In genomic region chr12:57218030-57218853, GRCh38 we compare ENCODE assay signal across 16 cellular contexts. TPM values are rescaled to one million over a fixed set of nuclear protein-coding genes. Genes with fewer than 3 reads are reported as not detected.
DNase-seq lines count a peak whose midpoint lies in the region; ATAC-seq, FAIRE-seq and TF ChIP-seq lines count a peak whose summit lies in the region.
"Had no signal": no experiment of that assay in that cellular context is flagged by ENCODE, and none has a peak within 500 bp of the region (broad histone marks: within the 10 kb centered on the region; RNA-seq: fewer than 3 reads in every experiment).

No MANE protein-coding gene starts in this region.

- H3K36me3 Mint-ChIP-seq in activated naive CD8-positive, alpha-beta T cell, result peaks cover 3% of the 10 kb centered on the region
- H3K36me3 Mint-ChIP-seq in activated naive CD8-positive, alpha-beta T cell treated with anti-CD3 and anti-CD28 coated beads for 36 hours, result no peaks in the 10 kb centered on the region

- ATAC-seq in HG03571 (IDR thresholded peaks at IDR 0.05; ENCODE audit: unreplicated experiment) (no peak), HG03135 (IDR thresholded peaks at IDR 0.05; ENCODE audit: unreplicated experiment) (no peak)
- ATAC-seq: stimulated activated naive CD8-positive, alpha-beta T cell treated with anti-CD3 and anti-CD28 coated beads, Interleukin-15, amount 100 ng/mL, for 72 hours had no signal

- peaks cover 49% of the 10 kb centered on the region for H3K4me1 Mint-ChIP-seq in activated naive CD8-positive, alpha-beta T cell (ENCODE audit: low read depth)
- H3K4me1 Mint-ChIP-seq in activated naive CD8-positive, alpha-beta T cell treated with anti-CD3 and anti-CD28 coated beads for 36 hours, result peaks cover 36% of the 10 kb centered on the region

- no peak for TF ChIP-seq CTCF in foreskin fibroblast (IDR thresholded peaks at IDR 0.05; ENCODE audit: low read depth, low read length)

- peak; percentile 40 for FAIRE-seq in urothelium cell line (lab: Jason Lieb, UNC)
- FAIRE-seq: HepG2 had no signal

- DNase-seq in activated naive CD8-positive, alpha-beta T cell treated with anti-CD3 and anti-CD28 coated beads for 36 hours, result no peak
- DNase-seq in RKO (ENCODE audit: low spot score), result peak; percentile 62
- DNase-seq in foreskin fibroblast, result peak; percentile 40 to 80
- DNase-seq in urothelium cell line (ENCODE audit: low spot score), result no peak
- no peak for DNase-seq in NK-92 (lab: John Stamatoyannopoulos, UW; ENCODE audit: unreplicated experiment)
- DNase-seq: activated CD4-positive, alpha-beta T cell treated with anti-CD3 and anti-CD28 coated beads for 48 hours; activated gamma-delta T cell; AML-193; stimulated activated CD4-positive, alpha-beta T cell treated with anti-CD3 and anti-CD28 coated beads, Interleukin-4, amount 100 ng/mL, for 1 hour; stimulated activated naive CD8-positive, alpha-beta T cell treated with anti-CD3 and anti-CD28 coated beads, Interleukin-15, amount 100 ng/mL, for 72 hours had no signal

- peaks cover 60% of the 10 kb centered on the region for H3K27me3 Mint-ChIP-seq in activated naive CD8-positive, alpha-beta T cell
- peaks cover 90% of the 10 kb centered on the region for H3K27me3 Mint-ChIP-seq in activated naive CD8-positive, alpha-beta T cell treated with anti-CD3 and anti-CD28 coated beads for 36 hours

- no peaks in the 10 kb centered on the region for H3K9me3 Mint-ChIP-seq in activated naive CD8-positive, alpha-beta T cell (ENCODE audit: low read depth)
- no peaks in the 10 kb centered on the region for H3K9me3 Mint-ChIP-seq in activated naive CD8-positive, alpha-beta T cell treated with anti-CD3 and anti-CD28 coated beads for 36 hours
- H3K9me3 Mint-ChIP-seq: stimulated activated naive CD8-positive, alpha-beta T cell treated with anti-CD3 and anti-CD28 coated beads, Interleukin-15, amount 100 ng/mL, for 72 hours had no signal

- no peak overlapping the region for H3K27ac Mint-ChIP-seq in activated naive CD8-positive, alpha-beta T cell
- no peak overlapping the region for H3K27ac Mint-ChIP-seq in activated naive CD8-positive, alpha-beta T cell treated with anti-CD3 and anti-CD28 coated beads for 36 hours
- H3K27ac Mint-ChIP-seq: stimulated activated naive CD8-positive, alpha-beta T cell treated with anti-CD3 and anti-CD28 coated beads, Interleukin-15, amount 100 ng/mL, for 72 hours had no signal

- peak overlapping the region; percentile 78 for H3K4me3 Mint-ChIP-seq in activated naive CD8-positive, alpha-beta T cell
- no peak overlapping the region for H3K4me3 Mint-ChIP-seq in activated naive CD8-positive, alpha-beta T cell treated with anti-CD3 and anti-CD28 coated beads for 36 hours

- no peak overlapping the region for H3K4me3 ChIP-seq in foreskin fibroblast (ENCODE audit: low read depth in 1 of 2, low read length in 2 of 2)
- H3K4me3 ChIP-seq: cardiac muscle cell, SJSA1 had no signal

RNA-seq across cellular contexts. Expression of gene NXPH4, which starts 1.6 kb away (rescaled TPM):
- under 1 TPM; 0.19 to 0.26 TPM for total RNA-seq in activated naive CD8-positive, alpha-beta T cell treated with anti-CD3 and anti-CD28 coated beads for 36 hours
- total RNA-seq: HepG2 had no signal

RNA-seq across cellular contexts. Expression of gene SHMT2, which starts 11.3 kb away (rescaled TPM):
- total RNA-seq in activated naive CD8-positive, alpha-beta T cell treated with anti-CD3 and anti-CD28 coated beads for 36 hours, result 100 to 1,000 TPM; 517 to 532 TPM

RNA-seq across cellular contexts. Expression of gene STAC3, which starts 32.7 kb away (rescaled TPM):
- 1 to 10 TPM; 2.0 to 2.6 TPM for total RNA-seq in activated naive CD8-positive, alpha-beta T cell treated with anti-CD3 and anti-CD28 coated beads for 36 hours

Comparison
In these comparisons a context has a peak if more than half of its experiments do, and no peak if none do; other contexts are left out.
1. DNase-seq: peak in RKO (single experiment) and foreskin fibroblast (2 of 2); none in activated naive CD8-positive, alpha-beta T cell treated with anti-CD3 and anti-CD28 coated beads for 36 hours (single experiment), urothelium cell line (single experiment) and NK-92 (single experiment).